ENCODE assay signal across 21 cellular contexts in the genomic region with DNA sequence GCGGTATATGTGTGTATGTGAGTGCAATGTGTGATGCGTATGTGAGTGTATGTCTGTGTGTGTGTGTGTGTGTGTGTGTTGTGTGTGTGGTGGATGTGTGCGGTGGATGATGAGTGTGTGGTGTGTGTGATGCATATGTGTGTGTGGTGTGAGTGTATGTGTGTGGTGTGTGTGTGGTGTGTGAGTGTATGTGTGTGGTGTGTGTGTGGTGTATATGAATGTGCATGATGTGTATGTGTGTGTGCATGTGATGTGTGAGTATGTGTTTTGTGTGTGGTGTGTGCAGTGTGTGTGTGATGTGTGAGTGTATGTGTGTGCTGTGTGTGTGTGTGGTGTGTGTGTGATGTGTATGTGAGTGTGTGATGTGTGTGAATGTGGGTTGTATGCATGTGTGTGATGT.
DNase-seq lines count a peak whose midpoint lies in the region; ATAC-seq, FAIRE-seq and TF ChIP-seq lines count a peak whose summit lies in the region.
"Had no signal": no experiment of that assay in that cellular context is flagged by ENCODE, and none has a peak within 500 bp of the region (broad histone marks: within the 10 kb centered on the region; RNA-seq: fewer than 3 reads in every experiment).

No MANE protein-coding gene starts in this region.

- H3K4me1 ChIP-seq in neuronal stem cell (ENCODE audit: control insufficient read depth in 2 of 2, insufficient read depth in 1 of 2, low read depth in 1 of 2, low read length in 2 of 2): peaks cover 1 to 4% of the 10 kb centered on the region in 2 donors
- H3K4me1 ChIP-seq: A549, Caco-2 had no signal

- peaks cover 7% of the 10 kb centered on the region for H3K79me1 ChIP-seq in neuronal stem cell (ENCODE audit: low read depth, low read length)

- ATAC-seq in GM19455 (IDR thresholded peaks at IDR 0.05; ENCODE audit: unreplicated experiment) (no peak), left lobe of liver (no peak)
- ATAC-seq: A549, HCT116 had no signal

- no peak overlapping the region for H3K18ac ChIP-seq in neuronal stem cell (ENCODE audit: low read length)

- H2AFZ ChIP-seq in neuronal stem cell (ENCODE audit: low read length): no peak overlapping the region
- H2AFZ ChIP-seq: GM23248 had no signal

- H4K91ac ChIP-seq in neuronal stem cell (ENCODE audit: low read depth, low read length, poor library complexity): peak overlapping the region; percentile 56

- no peak overlapping the region for H2BK5ac ChIP-seq in neuronal stem cell (ENCODE audit: low read length)

- peak overlapping the region; percentile 61 for H3K14ac ChIP-seq in neuronal stem cell (ENCODE audit: low read length)

- H3K36me3 ChIP-seq in bronchial epithelial cell (ENCODE audit: control insufficient read depth, insufficient read depth, low read length) (no peaks in the 10 kb centered on the region), neuronal stem cell (replicated peaks in 1 of 2; ENCODE audit: control insufficient read depth in 2 of 2, insufficient read depth in 2 of 2, low read length in 2 of 2) (no peaks in the 10 kb centered on the region)

- no peak for TF ChIP-seq POLR2A in GM12891 (IDR thresholded peaks at IDR 0.05; ENCODE audit: low read depth, low read length)

- no peak overlapping the region for H2BK15ac ChIP-seq in neuronal stem cell (ENCODE audit: low read length)

- H3K27ac ChIP-seq in neuronal stem cell (replicated peaks; ENCODE audit: low read length): no peak overlapping the region
- H3K27ac ChIP-seq: 22Rv1, A549, C4-2B, GM23248, HL-60, KMS-11 had no signal

- H2BK120ac ChIP-seq in neuronal stem cell (ENCODE audit: low read depth, low read length): no peak overlapping the region

- 100% methylated on average over 1 of the region's 3 CpGs; no CpG with 5 or more reads in 1 of the 2 donors for WGBS in neuronal stem cell (ENCODE audit: extremely low coverage in 2 of 2, insufficient read length in 2 of 2, insufficient replicate concordance in 1 of 2), 2 donors

- peaks cover 0 to 2% of the 10 kb centered on the region in 2 donors for H3K9me3 ChIP-seq in neuronal stem cell (replicated peaks in 1 of 2; ENCODE audit: control insufficient read depth in 2 of 2, insufficient read depth in 1 of 2, low read depth in 1 of 2, low read length in 2 of 2)
- H3K9me3 ChIP-seq: A549, Caco-2 had no signal

- H3K4me3 ChIP-seq in bronchial epithelial cell (ENCODE audit: low read depth, low read length) (no peak overlapping the region), neuronal stem cell (ENCODE audit: low read length in 2 of 2) (peak overlapping the region in 1 of 2 donors; percentile 59)
- H3K4me3 ChIP-seq: A549, GM23248 had no signal

- no peak overlapping the region for H3K23ac ChIP-seq in neuronal stem cell (ENCODE audit: low read depth, low read length, poor library complexity)

- no peak overlapping the region for H2BK12ac ChIP-seq in neuronal stem cell (ENCODE audit: low read length)

- no peak overlapping the region for H3K4me2 ChIP-seq in neuronal stem cell (ENCODE audit: insufficient read depth, low read length, poor library complexity, severe bottlenecking)
- H3K4me2 ChIP-seq: A549, KMS-11 had no signal

- H3K9ac ChIP-seq in neuronal stem cell (ENCODE audit: low read depth, low read length, poor library complexity): peak overlapping the region; percentile 79
- H3K9ac ChIP-seq: GM23248, KMS-11 had no signal

- no peaks in the 10 kb centered on the region for H3K27me3 ChIP-seq in bronchial epithelial cell (ENCODE audit: control insufficient read depth, insufficient read depth, low read length)
- H3K27me3 ChIP-seq in neuronal stem cell (ENCODE audit: control insufficient read depth in 3 of 3, insufficient read depth in 3 of 3, low read depth in 1 of 3, low read length in 3 of 3): peaks cover 0 to 20% (median 2%) of the 10 kb centered on the region in 3 experiments

- no peak for DNase-seq in GM12891 (ENCODE audit: insufficient read length, low spot score)
- no peak for DNase-seq in HTR-8/SVneo (ENCODE audit: insufficient read length, low spot score)
- DNase-seq in bronchial epithelial cell (ENCODE audit: low read depth): no peak
- DNase-seq in neuronal stem cell (ENCODE audit: low spot score): no peak
- no peak for DNase-seq in medulla oblongata (ENCODE audit: extremely low spot score)
- DNase-seq in cerebellar nuclear complex (lab: John Stamatoyannopoulos, UW): no peak
- no peak for DNase-seq in left lobe of liver (ENCODE audit: low spot score)
- DNase-seq: AML-193; Caco-2; CD4-positive, alpha-beta T cell; GM23248 had no signal

- H4K8ac ChIP-seq in neuronal stem cell (ENCODE audit: low read depth, low read length): peak overlapping the region; percentile 74

- no peak overlapping the region for H2AK5ac ChIP-seq in neuronal stem cell (ENCODE audit: low read depth, low read length)

- FAIRE-seq in GM12891 (lab: Jason Lieb, UNC) (peak; percentile 40), HTR-8/SVneo (lab: Jason Lieb, UNC) (peak; percentile 100), bronchial epithelial cell (lab: Jason Lieb, UNC) (peak; percentile 96)
- FAIRE-seq: A549, D721Med, G401.6, H54 had no signal

- no peak for TF ChIP-seq CTCF in bronchial epithelial cell (IDR thresholded peaks at IDR 0.05; ENCODE audit: insufficient read depth, low read length, severe bottlenecking)

- no peak overlapping the region for H3K4ac ChIP-seq in neuronal stem cell (ENCODE audit: low read length)

TF ChIP-seq in GM12891, 5 proteins besides CTCF, POLR2A, EP300 and RAD21:
- TF ChIP-seq SPI1 (IDR thresholded peaks at IDR 0.05; ENCODE audit: low read depth, low read length) (no peak), TAF1 (IDR thresholded peaks at IDR 0.05; ENCODE audit: low read depth, low read length) (no peak), POU2F2 (IDR thresholded peaks at IDR 0.05; ENCODE audit: low read depth, low read length) (no peak), POLR2AphosphoS5 (IDR thresholded peaks at IDR 0.05; ENCODE audit: low read depth, low read length) (no peak), PAX5 (IDR thresholded peaks at IDR 0.05; ENCODE audit: insufficient read depth, low read length, severe bottlenecking) (no peak)
